8 cellular contexts compared by ENCODE assay signal in the genomic region with DNA sequence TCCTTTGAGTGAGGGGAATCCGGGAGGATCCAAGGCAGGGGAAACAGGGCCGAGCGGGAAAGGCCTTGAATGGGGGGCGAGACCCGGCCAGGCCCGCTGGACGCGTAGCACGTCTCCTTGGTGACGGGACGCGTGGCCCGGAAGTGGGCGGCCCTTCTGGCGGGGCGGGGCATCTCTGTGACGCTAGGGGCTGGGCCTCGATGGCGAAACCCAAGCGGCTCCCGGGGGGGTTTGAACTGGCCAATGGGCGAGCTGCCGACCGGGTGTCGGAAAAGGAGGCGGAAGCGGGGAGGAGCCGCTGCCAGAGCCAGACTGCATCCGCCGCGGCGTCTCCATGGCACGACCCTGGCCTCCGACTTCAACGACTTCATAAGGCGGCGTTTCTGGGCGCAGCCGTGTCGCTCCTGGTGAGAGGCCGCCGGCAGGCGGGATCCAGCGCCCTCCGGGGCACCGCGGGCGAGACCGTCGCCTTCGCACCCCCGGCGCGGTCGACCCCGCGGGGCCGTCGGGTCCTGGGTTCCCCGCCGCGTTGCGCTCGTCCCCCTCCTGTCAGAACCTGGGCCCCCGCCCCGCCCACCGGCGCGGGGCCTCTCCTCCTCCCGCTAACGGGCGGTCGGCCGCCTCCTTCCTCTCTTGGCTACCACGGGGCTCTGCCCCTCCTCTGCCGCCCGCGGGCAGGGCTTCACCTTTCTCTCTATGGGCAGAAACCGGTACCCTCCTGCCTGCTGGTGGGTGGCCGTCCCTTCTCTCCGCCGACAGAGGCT. TPM values are rescaled to one million over a fixed set of nuclear protein-coding genes. Genes with fewer than 3 reads are reported as not detected.
A peak's percentile ranks its signal among the peaks of the same experiment; 100 is the strongest.
DNase-seq lines count a peak whose midpoint lies in the region; ATAC-seq, FAIRE-seq and TF ChIP-seq lines count a peak whose summit lies in the region.

A gene (plus strand): TSS at position 158 of the 764 bp plus-strand sequence. CDS start 86 bp downstream, at position 244.

- H3K4me3 Mint-ChIP-seq in mesothelial cell of epicardium, result peak within 1 kb of the TSS; percentile 85

- H3K27ac Mint-ChIP-seq in mesothelial cell of epicardium, result peak within 1 kb of the TSS; percentile 96

- no peaks in the 10 kb centered on the region for H3F3A ChIP-seq in OCI-LY1 (ENCODE audit: insufficient read depth, low read length)

- H3K9ac ChIP-seq in OCI-LY1 (ENCODE audit: low read length), result peak within 1 kb of the TSS; percentile 85

- peak within 1 kb of the TSS; percentile 59 for H3K27ac ChIP-seq in OCI-LY1 (ENCODE audit: low read depth, low read length, poor library complexity, severe bottlenecking)

- peaks cover 9% of the 10 kb centered on the region for H3K4me1 Mint-ChIP-seq in mesothelial cell of epicardium

- FAIRE-seq in D721Med (lab: Jason Lieb, UNC) (no peak), endometrium (lab: Jason Lieb, UNC) (peak; percentile 87)

- no peak within 1 kb of the TSS for H2AFZ ChIP-seq in OCI-LY1 (ENCODE audit: low read length)

- no peaks in the 10 kb centered on the region for H3K9me3 ChIP-seq in OCI-LY1 (ENCODE audit: low read length)

- no peaks in the 10 kb centered on the region for H3K9me2 ChIP-seq in OCI-LY1 (ENCODE audit: low read depth, low read length)

- peaks cover 12% of the 10 kb centered on the region for H3K4me1 ChIP-seq in OCI-LY1 (ENCODE audit: insufficient read depth, low read length, severe bottlenecking)

- peak within 1 kb of the TSS; percentile 84 for H3K4me3 ChIP-seq in OCI-LY1 (ENCODE audit: low read depth, low read length, poor library complexity, severe bottlenecking)

- no peaks in the 10 kb centered on the region for H3K27me3 Mint-ChIP-seq in mesothelial cell of epicardium (ENCODE audit: low read depth)

- ATAC-seq in GM21515 (IDR thresholded peaks at IDR 0.05; ENCODE audit: unreplicated experiment), result peak; percentile 86

- peaks cover 6% of the 10 kb centered on the region for H3K36me3 Mint-ChIP-seq in mesothelial cell of epicardium

- peaks cover 20% of the 10 kb centered on the region for H3K36me3 ChIP-seq in OCI-LY1 (ENCODE audit: insufficient read depth, low read length)

- TF ChIP-seq CTCF in D721Med (IDR thresholded peaks at IDR 0.05; ENCODE audit: insufficient read depth, missing control alignments), result no peak
- no peak for TF ChIP-seq CTCF in OCI-LY1 (IDR thresholded peaks at IDR 0.05; ENCODE audit: low read length)
- no peak for TF ChIP-seq CTCF in mesothelial cell of epicardium (IDR thresholded peaks at IDR 0.05; ENCODE audit: unreplicated experiment)

- DNase-seq in D721Med (ENCODE audit: insufficient read length, low spot score) (peak; percentile 97), HuH-7 (ENCODE audit: low spot score) (peak; percentile 99), mesothelial cell of epicardium (ENCODE audit: low spot score in 2 of 2, unreplicated experiment in 2 of 2) (peak; percentile 95 to 98)
- DNase-seq in activated CD8-positive, alpha-beta memory T cell treated with anti-CD3 and anti-CD28 coated beads, Interleukin-2, amount 50 U/mL, for 24 hours (ENCODE audit: extremely low read depth), result peak; percentile 95
- peak; percentile 96 to 98 for DNase-seq in stimulated activated CD8-positive, alpha-beta memory T cell treated with anti-CD3 and anti-CD28 coated beads, Interleukin-15, amount 100 ng/mL, for 4 hours (ENCODE audit: low read depth in 2 of 2)

- H3K9me3 Mint-ChIP-seq in mesothelial cell of epicardium, result no peaks in the 10 kb centered on the region

- no peaks in the 10 kb centered on the region for H4K20me1 ChIP-seq in OCI-LY1 (ENCODE audit: insufficient read depth, low read length)

- peak within 1 kb of the TSS; percentile 78 for H3K4me2 ChIP-seq in OCI-LY1 (ENCODE audit: low read length)

- no peaks in the 10 kb centered on the region for H3K27me3 ChIP-seq in OCI-LY1 (ENCODE audit: insufficient read depth, low read length)

- 0 out of 2 replicates have a peak, but pooled peaks cover 7% of the 10 kb centered on the region for H3K79me2 ChIP-seq in OCI-LY1 (ENCODE audit: insufficient read depth, low read length)

RNA-seq across cellular contexts. Expression of the gene that starts here (rescaled TPM):
- total RNA-seq in mesothelial cell of epicardium, result 41.2 to 42.4 TPM (median 42.0 TPM) in 3 replicates

Comparison
In these comparisons a context has a peak if more than half of its experiments do, and no peak if none do; other contexts are left out.
1. Peak in every context shown above with its lines: DNase-seq, ATAC-seq, H3K4me3 ChIP-seq and H3K27ac ChIP-seq.